8 cellular contexts compared by ENCODE assay signal in genomic region chr2:240437861-240438809, GRCh38. TPM values are rescaled to one million over a fixed set of nuclear protein-coding genes. Genes with fewer than 3 reads are reported as not detected.
DNase-seq lines count a peak whose midpoint lies in the region; ATAC-seq and TF ChIP-seq lines count a peak whose summit lies in the region.

No MANE protein-coding gene starts in this region.

- no peak overlapping the region for H3K27ac Mint-ChIP-seq in activated naive CD8-positive, alpha-beta T cell treated with anti-CD3 and anti-CD28 coated beads, Interleukin-2, amount 10 ng/mL, durations not matched to agents 7 days and 5 days

- H3K4me3 Mint-ChIP-seq in activated naive CD8-positive, alpha-beta T cell treated with anti-CD3 and anti-CD28 coated beads, Interleukin-2, amount 10 ng/mL, durations not matched to agents 7 days and 5 days = no peak overlapping the region

- DNase-seq in COLO668 (lab: John Stamatoyannopoulos, UW; ENCODE audit: unreplicated experiment) (peak; percentile 63), HK-2 (ENCODE audit: unreplicated experiment) (peak; percentile 73), SKM-1 (lab: John Stamatoyannopoulos, UW; ENCODE audit: unreplicated experiment) (peak; percentile 16), Right ventricle myocardium inferior (ENCODE audit: missing footprints) (peak; percentile 82), psoas muscle (peak; percentile 80 to 88), vagina (ENCODE audit: extremely low spot score in 2 of 2) (no peak), NCI-H774 (lab: John Stamatoyannopoulos, UW) (no peak)
- DNase-seq in activated naive CD8-positive, alpha-beta T cell treated with anti-CD3 and anti-CD28 coated beads, Interleukin-2, amount 10 ng/mL, durations not matched to agents 7 days and 5 days = peak; percentile 85

- no peak for TF ChIP-seq POLR2A in vagina (IDR thresholded peaks at IDR 0.05)

- POLR2A ChIA-PET in activated naive CD8-positive, alpha-beta T cell treated with anti-CD3 and anti-CD28 coated beads, Interleukin-2, amount 10 ng/mL, durations not matched to agents 7 days and 5 days (lab: Charles Lee) = no interaction called here

- H3K36me3 ChIP-seq in psoas muscle (ENCODE audit: insufficient read depth in 1 of 2, low read depth in 1 of 2) = no peaks in the 10 kb centered on the region
- no peaks in the 10 kb centered on the region for H3K36me3 ChIP-seq in vagina

- 9 to 11% (median 10%) methylated on average over 24 of the region's 24 CpGs for WGBS in psoas muscle, 3 donors

- no peaks in the 10 kb centered on the region for H3K36me3 Mint-ChIP-seq in activated naive CD8-positive, alpha-beta T cell treated with anti-CD3 and anti-CD28 coated beads, Interleukin-2, amount 10 ng/mL, durations not matched to agents 7 days and 5 days

- intact Hi-C loops in Right ventricle myocardium inferior (cut with DNase I) = loop anchor here (1.0 to 5.0 kb wide), 5 partner anchors 86 to 287 kb away; no protein-coding TSS in a partner anchor
- intact Hi-C loops in psoas muscle (cut with DNase I) = loop anchor here (1.0 to 5.0 kb wide), 5 partner anchors 53 to 288 kb away; no protein-coding TSS in a partner anchor
- intact Hi-C loops in vagina (cut with DNase I) = no loop called here

- no peaks in the 10 kb centered on the region for H3K9me3 Mint-ChIP-seq in activated naive CD8-positive, alpha-beta T cell treated with anti-CD3 and anti-CD28 coated beads, Interleukin-2, amount 10 ng/mL, durations not matched to agents 7 days and 5 days

- TF ChIP-seq CTCF in psoas muscle (IDR thresholded peaks at IDR 0.05) = peak; percentile 94
- peak; percentile 88 to 96 (median 90) for TF ChIP-seq CTCF in vagina (IDR thresholded peaks at IDR 0.05)

- H3K4me3 ChIP-seq in psoas muscle = peak overlapping the region; percentile 91
- peak overlapping the region; percentile 66 to 78 for H3K4me3 ChIP-seq in vagina

- peaks cover 16% of the 10 kb centered on the region for H3K27me3 Mint-ChIP-seq in activated naive CD8-positive, alpha-beta T cell treated with anti-CD3 and anti-CD28 coated beads, Interleukin-2, amount 10 ng/mL, durations not matched to agents 7 days and 5 days

- H3K9me3 ChIP-seq in psoas muscle (no peaks in the 10 kb centered on the region), vagina (no peaks in the 10 kb centered on the region)

- H3K27ac ChIP-seq in psoas muscle = peak overlapping the region; percentile 96
- H3K27ac ChIP-seq in vagina = peak overlapping the region; percentile 67

- H3K27me3 ChIP-seq in psoas muscle (ENCODE audit: insufficient read depth in 3 of 3, low read length in 2 of 3) (no peaks in the 10 kb centered on the region), vagina (no peaks in the 10 kb centered on the region)

- ATAC-seq in activated naive CD8-positive, alpha-beta T cell treated with anti-CD3 and anti-CD28 coated beads, Interleukin-2, amount 10 ng/mL, durations not matched to agents 7 days and 5 days (ENCODE audit: low read depth) = peak; percentile 30
- ATAC-seq in Right ventricle myocardium inferior (peak; percentile 62), psoas muscle (peak; percentile 69 to 81 (median 74))

- peaks cover 5% of the 10 kb centered on the region for H3K4me1 Mint-ChIP-seq in activated naive CD8-positive, alpha-beta T cell treated with anti-CD3 and anti-CD28 coated beads, Interleukin-2, amount 10 ng/mL, durations not matched to agents 7 days and 5 days

- H3K4me1 ChIP-seq in psoas muscle (peaks cover 48% of the 10 kb centered on the region), vagina (peaks cover 84% of the 10 kb centered on the region)

RNA-seq across cellular contexts. Expression of gene GPC1, which starts 2.7 kb away (rescaled TPM):
- 1 to 10 TPM; 3.4 to 4.7 TPM for total RNA-seq in activated naive CD8-positive, alpha-beta T cell treated with anti-CD3 and anti-CD28 coated beads, Interleukin-2, amount 10 ng/mL, durations not matched to agents 7 days and 5 days
- 182 TPM for total RNA-seq in Right ventricle myocardium inferior
- total RNA-seq in psoas muscle = 100 to 1,000 TPM; 115 to 180 (median 142) TPM
- polyA plus RNA-seq in psoas muscle = 100 to 1,000 TPM in 2 of 3 donors, 10 to 100 TPM in 1; 85.4 to 116 (median 103) TPM
- total RNA-seq in vagina = 73.2 TPM

Comparison
In these comparisons a context has a peak if more than half of its experiments do, and no peak if none do; other contexts are left out.
1. DNase-seq: peak in COLO668 (single experiment), HK-2 (single experiment), SKM-1 (single experiment), activated naive CD8-positive, alpha-beta T cell treated with anti-CD3 and anti-CD28 coated beads, Interleukin-2, amount 10 ng/mL, durations not matched to agents 7 days and 5 days (single experiment), Right ventricle myocardium inferior (single experiment) and psoas muscle (2 of 2); none in vagina (0 of 2) and NCI-H774 (single experiment).
2. RNA of gene GPC1, which starts 2.7 kb away (total RNA-seq): 182 TPM in Right ventricle myocardium inferior (single experiment), 115 to 180 TPM in psoas muscle and 73.2 TPM in vagina (single experiment); 3.4 to 4.7 TPM in activated naive CD8-positive, alpha-beta T cell treated with anti-CD3 and anti-CD28 coated beads, Interleukin-2, amount 10 ng/mL, durations not matched to agents 7 days and 5 days; every median in the first group is over 10 times any median in the second.
3. Peak in every context shown above with its lines, with median percentiles within 50 percentile points of each other: ATAC-seq.